Comparison of ENCODE assay signal across 1 cellular context in the genomic region with DNA sequence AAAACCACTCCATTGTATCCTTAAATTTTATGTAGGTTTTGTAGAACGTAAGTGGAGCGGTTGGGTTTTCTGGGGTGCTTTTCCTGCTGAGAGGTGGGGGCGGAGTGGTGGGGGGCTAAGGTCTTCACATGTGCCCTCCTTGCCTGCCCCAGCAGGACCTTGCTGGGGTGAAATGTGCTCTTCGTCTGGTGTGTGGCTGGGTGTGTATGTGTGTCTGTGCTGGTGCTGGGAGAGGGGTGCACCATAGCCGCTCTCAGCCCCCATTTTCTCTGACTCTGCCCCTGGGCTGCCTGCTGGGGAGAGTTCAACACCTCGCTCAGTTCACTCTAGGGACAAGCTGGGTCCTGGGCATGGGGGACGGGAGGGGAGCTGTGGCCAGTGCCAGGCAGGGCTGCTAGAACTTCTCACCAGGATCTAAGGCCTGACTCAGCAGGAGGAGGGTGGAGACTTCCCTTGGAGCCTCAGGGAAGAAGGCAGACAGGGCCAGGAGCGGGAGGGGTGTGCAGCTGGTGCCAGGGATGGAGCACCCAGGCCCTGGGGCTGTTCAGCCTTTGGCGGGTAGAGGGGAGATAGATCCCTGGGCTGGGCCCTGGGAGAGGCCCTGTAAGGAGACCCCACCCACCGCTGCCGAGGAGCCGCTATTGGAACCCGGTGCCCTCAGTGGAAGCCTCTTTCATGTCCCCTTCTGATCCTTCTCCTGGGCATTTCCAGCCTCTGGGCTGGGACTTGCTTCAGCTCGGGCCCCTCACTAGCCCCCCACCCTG.
TF ChIP-seq lines count a peak whose summit lies in the region.

No MANE protein-coding gene starts in this region.

TF ChIP-seq in HepG2, 621 proteins besides CTCF, POLR2A, EP300 and RAD21:
- 0 out of 2 replicates have a peak, but pooled peaks have one; percentile 29 for TF ChIP-seq ZNF274 (CRISPR knock-in tag; IDR thresholded peaks at IDR 0.05)
- TF ChIP-seq CENPX (CRISPR knock-in tag; IDR thresholded peaks at IDR 0.05): no peak
- TF ChIP-seq HNRNPL (IDR thresholded peaks at IDR 0.05; ENCODE audit: low read depth, low read length): 0 out of 2 replicates have a peak, but pooled peaks have one; percentile 39
- 0 out of 2 replicates have a peak, but pooled peaks have one; percentile 33 for TF ChIP-seq MTA1 (CRISPR knock-in tag; IDR thresholded peaks at IDR 0.05; ENCODE audit: borderline replicate concordance)
- TF ChIP-seq AGO1 (IDR thresholded peaks at IDR 0.05; ENCODE audit: low read depth, low read length, poor library complexity, severe bottlenecking): peak; percentile 52
- 0 out of 2 replicates have a peak, but pooled peaks have one; percentile 11 for TF ChIP-seq GABPB1 (CRISPR knock-in tag; IDR thresholded peaks at IDR 0.05)
- TF ChIP-seq ZNF644 (CRISPR knock-in tag; IDR thresholded peaks at IDR 0.05; ENCODE audit: low read depth): no peak
- TF ChIP-seq NPAS2 (CRISPR knock-in tag; IDR thresholded peaks at IDR 0.05; ENCODE audit: borderline replicate concordance): no peak
- no peak for TF ChIP-seq MBNL3 (CRISPR knock-in tag; conservative IDR thresholded peaks at IDR 0.05)
- no peak for TF ChIP-seq ELF1 (CRISPR knock-in tag; IDR thresholded peaks at IDR 0.05)
- TF ChIP-seq IKZF5 (CRISPR knock-in tag; IDR thresholded peaks at IDR 0.05): no peak
- TF ChIP-seq ZNF703 (CRISPR knock-in tag; IDR thresholded peaks at IDR 0.05; ENCODE audit: borderline replicate concordance): no peak
- TF ChIP-seq ZNF781 (CRISPR knock-in tag; IDR thresholded peaks at IDR 0.05; ENCODE audit: borderline replicate concordance, not compliant biosample characterization): no peak
- no peak for TF ChIP-seq ZNF672 (CRISPR knock-in tag; IDR thresholded peaks at IDR 0.05)
- TF ChIP-seq ZNF12 (CRISPR knock-in tag; IDR thresholded peaks at IDR 0.05): peak; percentile 76; the same call in 1 of the 2 replicates
- TF ChIP-seq POLR2AphosphoS5 (IDR thresholded peaks at IDR 0.05; ENCODE audit: low read depth, low read length): no peak
- TF ChIP-seq ZNF883 (CRISPR knock-in tag; IDR thresholded peaks at IDR 0.05; ENCODE audit: not compliant biosample characterization): peak; percentile 54
- TF ChIP-seq, protein P1, sequence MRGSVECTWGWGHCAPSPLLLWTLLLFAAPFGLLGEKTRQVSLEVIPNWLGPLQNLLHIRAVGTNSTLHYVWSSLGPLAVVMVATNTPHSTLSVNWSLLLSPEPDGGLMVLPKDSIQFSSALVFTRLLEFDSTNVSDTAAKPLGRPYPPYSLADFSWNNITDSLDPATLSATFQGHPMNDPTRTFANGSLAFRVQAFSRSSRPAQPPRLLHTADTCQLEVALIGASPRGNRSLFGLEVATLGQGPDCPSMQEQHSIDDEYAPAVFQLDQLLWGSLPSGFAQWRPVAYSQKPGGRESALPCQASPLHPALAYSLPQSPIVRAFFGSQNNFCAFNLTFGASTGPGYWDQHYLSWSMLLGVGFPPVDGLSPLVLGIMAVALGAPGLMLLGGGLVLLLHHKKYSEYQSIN (CRISPR knock-in tag; IDR thresholded peaks at IDR 0.05; ENCODE audit: borderline replicate concordance): no peak
- peak; percentile 23; the same call in 1 of the 2 replicates for TF ChIP-seq UBTF (CRISPR knock-in tag; IDR thresholded peaks at IDR 0.05)
- TF ChIP-seq, protein P2, sequence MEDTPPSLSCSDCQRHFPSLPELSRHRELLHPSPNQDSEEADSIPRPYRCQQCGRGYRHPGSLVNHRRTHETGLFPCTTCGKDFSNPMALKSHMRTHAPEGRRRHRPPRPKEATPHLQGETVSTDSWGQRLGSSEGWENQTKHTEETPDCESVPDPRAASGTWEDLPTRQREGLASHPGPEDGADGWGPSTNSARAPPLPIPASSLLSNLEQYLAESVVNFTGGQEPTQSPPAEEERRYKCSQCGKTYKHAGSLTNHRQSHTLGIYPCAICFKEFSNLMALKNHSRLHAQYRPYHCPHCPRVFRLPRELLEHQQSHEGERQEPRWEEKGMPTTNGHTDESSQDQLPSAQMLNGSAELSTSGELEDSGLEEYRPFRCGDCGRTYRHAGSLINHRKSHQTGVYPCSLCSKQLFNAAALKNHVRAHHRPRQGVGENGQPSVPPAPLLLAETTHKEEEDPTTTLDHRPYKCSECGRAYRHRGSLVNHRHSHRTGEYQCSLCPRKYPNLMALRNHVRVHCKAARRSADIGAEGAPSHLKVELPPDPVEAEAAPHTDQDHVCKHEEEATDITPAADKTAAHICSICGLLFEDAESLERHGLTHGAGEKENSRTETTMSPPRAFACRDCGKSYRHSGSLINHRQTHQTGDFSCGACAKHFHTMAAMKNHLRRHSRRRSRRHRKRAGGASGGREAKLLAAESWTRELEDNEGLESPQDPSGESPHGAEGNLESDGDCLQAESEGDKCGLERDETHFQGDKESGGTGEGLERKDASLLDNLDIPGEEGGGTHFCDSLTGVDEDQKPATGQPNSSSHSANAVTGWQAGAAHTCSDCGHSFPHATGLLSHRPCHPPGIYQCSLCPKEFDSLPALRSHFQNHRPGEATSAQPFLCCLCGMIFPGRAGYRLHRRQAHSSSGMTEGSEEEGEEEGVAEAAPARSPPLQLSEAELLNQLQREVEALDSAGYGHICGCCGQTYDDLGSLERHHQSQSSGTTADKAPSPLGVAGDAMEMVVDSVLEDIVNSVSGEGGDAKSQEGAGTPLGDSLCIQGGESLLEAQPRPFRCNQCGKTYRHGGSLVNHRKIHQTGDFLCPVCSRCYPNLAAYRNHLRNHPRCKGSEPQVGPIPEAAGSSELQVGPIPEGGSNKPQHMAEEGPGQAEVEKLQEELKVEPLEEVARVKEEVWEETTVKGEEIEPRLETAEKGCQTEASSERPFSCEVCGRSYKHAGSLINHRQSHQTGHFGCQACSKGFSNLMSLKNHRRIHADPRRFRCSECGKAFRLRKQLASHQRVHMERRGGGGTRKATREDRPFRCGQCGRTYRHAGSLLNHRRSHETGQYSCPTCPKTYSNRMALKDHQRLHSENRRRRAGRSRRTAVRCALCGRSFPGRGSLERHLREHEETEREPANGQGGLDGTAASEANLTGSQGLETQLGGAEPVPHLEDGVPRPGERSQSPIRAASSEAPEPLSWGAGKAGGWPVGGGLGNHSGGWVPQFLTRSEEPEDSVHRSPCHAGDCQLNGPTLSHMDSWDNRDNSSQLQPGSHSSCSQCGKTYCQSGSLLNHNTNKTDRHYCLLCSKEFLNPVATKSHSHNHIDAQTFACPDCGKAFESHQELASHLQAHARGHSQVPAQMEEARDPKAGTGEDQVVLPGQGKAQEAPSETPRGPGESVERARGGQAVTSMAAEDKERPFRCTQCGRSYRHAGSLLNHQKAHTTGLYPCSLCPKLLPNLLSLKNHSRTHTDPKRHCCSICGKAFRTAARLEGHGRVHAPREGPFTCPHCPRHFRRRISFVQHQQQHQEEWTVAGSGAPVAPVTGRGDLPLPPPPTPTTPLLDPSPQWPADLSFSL (CRISPR knock-in tag; IDR thresholded peaks at IDR 0.05): peak; percentile 54; the same call in 1 of the 2 replicates
- TF ChIP-seq MAFF (IDR thresholded peaks at IDR 0.05; ENCODE audit: low read depth, low read length): 0 out of 2 replicates have a peak, but pooled peaks have one; percentile 26
- TF ChIP-seq TOPORS (CRISPR knock-in tag; IDR thresholded peaks at IDR 0.05): no peak
- TF ChIP-seq MBD4 (IDR thresholded peaks at IDR 0.05; ENCODE audit: borderline replicate concordance, low read length): no peak
- TF ChIP-seq ZSCAN29 (CRISPR knock-in tag; conservative IDR thresholded peaks at IDR 0.05): no peak
- TF ChIP-seq ZNF343 (CRISPR knock-in tag; IDR thresholded peaks at IDR 0.05): 0 out of 2 replicates have a peak, but pooled peaks have one; percentile 43
- 0 out of 2 replicates have a peak, but pooled peaks have one; percentile 40 for TF ChIP-seq ZNF337 (CRISPR knock-in tag; IDR thresholded peaks at IDR 0.05; ENCODE audit: borderline replicate concordance, low read depth)
- TF ChIP-seq EED (CRISPR knock-in tag; IDR thresholded peaks at IDR 0.05): 0 out of 2 replicates have a peak, but pooled peaks have one; percentile 13
- TF ChIP-seq MYC (CRISPR knock-in tag; IDR thresholded peaks at IDR 0.05; ENCODE audit: borderline replicate concordance): 0 out of 2 replicates have a peak, but pooled peaks have one; percentile 28
- TF ChIP-seq ZNF547 (CRISPR knock-in tag; IDR thresholded peaks at IDR 0.05): 0 out of 2 replicates have a peak, but pooled peaks have one; percentile 40
- TF ChIP-seq MAFK (conservative IDR thresholded peaks at IDR 0.05 in 1 of 2, IDR thresholded peaks at IDR 0.05 in 1 of 2; ENCODE audit: low read length in 2 of 2): peak; percentile 5 to 44; a peak in 3 of 4 replicates
- TF ChIP-seq KMT2B (CRISPR knock-in tag; IDR thresholded peaks at IDR 0.05): no peak
- TF ChIP-seq ZNF225 (CRISPR knock-in tag; IDR thresholded peaks at IDR 0.05): 0 out of 2 replicates have a peak, but pooled peaks have one; percentile 46
- TF ChIP-seq MXI1 (IDR thresholded peaks at IDR 0.05; ENCODE audit: borderline replicate concordance, low read depth, low read length): 0 out of 3 replicates have a peak, but pooled peaks have one; percentile 16
- no peak for TF ChIP-seq FOXP1 (IDR thresholded peaks at IDR 0.05)
- no peak for TF ChIP-seq FOXP1 (CRISPR knock-in tag; IDR thresholded peaks at IDR 0.05)
- TF ChIP-seq, protein P3, sequence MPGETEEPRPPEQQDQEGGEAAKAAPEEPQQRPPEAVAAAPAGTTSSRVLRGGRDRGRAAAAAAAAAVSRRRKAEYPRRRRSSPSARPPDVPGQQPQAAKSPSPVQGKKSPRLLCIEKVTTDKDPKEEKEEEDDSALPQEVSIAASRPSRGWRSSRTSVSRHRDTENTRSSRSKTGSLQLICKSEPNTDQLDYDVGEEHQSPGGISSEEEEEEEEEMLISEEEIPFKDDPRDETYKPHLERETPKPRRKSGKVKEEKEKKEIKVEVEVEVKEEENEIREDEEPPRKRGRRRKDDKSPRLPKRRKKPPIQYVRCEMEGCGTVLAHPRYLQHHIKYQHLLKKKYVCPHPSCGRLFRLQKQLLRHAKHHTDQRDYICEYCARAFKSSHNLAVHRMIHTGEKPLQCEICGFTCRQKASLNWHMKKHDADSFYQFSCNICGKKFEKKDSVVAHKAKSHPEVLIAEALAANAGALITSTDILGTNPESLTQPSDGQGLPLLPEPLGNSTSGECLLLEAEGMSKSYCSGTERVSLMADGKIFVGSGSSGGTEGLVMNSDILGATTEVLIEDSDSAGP (CRISPR knock-in tag; IDR thresholded peaks at IDR 0.05; ENCODE audit: borderline replicate concordance): 0 out of 2 replicates have a peak, but pooled peaks have one; percentile 20
TF ChIP-seq in HepG2: peak in this region for 19.
